ENCODE assay signal across 1 cellular context in the genomic region with DNA sequence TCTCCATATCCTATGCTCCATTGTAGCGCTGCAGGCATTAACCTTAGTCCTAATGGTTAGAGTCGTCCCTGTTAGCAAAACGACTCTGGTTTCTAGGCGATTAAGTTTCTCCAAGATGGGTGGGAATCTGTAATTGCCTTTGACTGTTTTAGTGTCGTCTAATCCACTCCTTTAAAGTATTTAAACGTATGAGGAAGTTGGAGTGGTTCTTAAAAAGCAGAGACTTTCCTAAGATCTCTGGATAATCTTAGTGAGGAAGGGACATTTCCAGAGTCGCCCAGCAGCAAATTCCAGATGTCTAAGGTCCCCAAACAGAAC.
TF ChIP-seq lines count a peak whose summit lies in the region.

No MANE protein-coding gene starts in this region.

TF ChIP-seq in endothelial cell of umbilical vein, 7 proteins besides CTCF, POLR2A, EP300 and RAD21:
- TF ChIP-seq POLR2AphosphoS5 (IDR thresholded peaks at IDR 0.05; ENCODE audit: insufficient read depth, low read depth, low read length) (no peak), GATA2 (IDR thresholded peaks at IDR 0.05; ENCODE audit: insufficient read depth, insufficient read length, low read depth, low read length) (no peak), EZH2 (IDR thresholded peaks at IDR 0.05; ENCODE audit: borderline replicate concordance, low read depth, low read length, severe bottlenecking) (no peak), FOS (IDR thresholded peaks at IDR 0.05; ENCODE audit: borderline replicate concordance, insufficient read depth, low read length) (no peak), MYC (IDR thresholded peaks at IDR 0.05; ENCODE audit: low read depth, low read length) (no peak), JUN (IDR thresholded peaks at IDR 0.05; ENCODE audit: borderline replicate concordance, insufficient read depth, insufficient read length, low read depth) (no peak)
- TF ChIP-seq, protein P1, sequence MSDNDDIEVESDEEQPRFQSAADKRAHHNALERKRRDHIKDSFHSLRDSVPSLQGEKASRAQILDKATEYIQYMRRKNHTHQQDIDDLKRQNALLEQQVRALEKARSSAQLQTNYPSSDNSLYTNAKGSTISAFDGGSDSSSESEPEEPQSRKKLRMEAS (IDR thresholded peaks at IDR 0.05; ENCODE audit: insufficient read depth, insufficient read length), result no peak
